15 cellular contexts compared by ENCODE assay signal in genomic region chr18:57051586-57052044, GRCh38.
DNase-seq lines count a peak whose midpoint lies in the region; ATAC-seq and TF ChIP-seq lines count a peak whose summit lies in the region.
"Had no signal": no experiment of that assay in that cellular context is flagged by ENCODE, and none has a peak within 500 bp of the region (broad histone marks: within the 10 kb centered on the region; RNA-seq: fewer than 3 reads in every experiment).

No MANE protein-coding gene starts in this region.

- 75 to 83% methylated on average over 4 of the region's 4 CpGs for WGBS in body of pancreas, 2 donors

- peak; percentile 80 for ATAC-seq in HG03378 (IDR thresholded peaks at IDR 0.05; ENCODE audit: unreplicated experiment)
- no peak for ATAC-seq in body of pancreas
- no peak for ATAC-seq in HG03280 (IDR thresholded peaks at IDR 0.05; ENCODE audit: unreplicated experiment)

- no peaks in the 10 kb centered on the region for H3K36me3 ChIP-seq in colonic mucosa
- no peaks in the 10 kb centered on the region for H3K36me3 ChIP-seq in body of pancreas (replicated peaks in 1 of 2; ENCODE audit: insufficient read depth in 1 of 2, low read depth in 2 of 2)
- H3K36me3 ChIP-seq: tibial artery had no signal

- peak; percentile 70 for DNase-seq in GM12865 (ENCODE audit: low read depth)
- peak; percentile 44 for DNase-seq in GM20000 (ENCODE audit: low spot score)
- peak; percentile 94 for DNase-seq in colonic mucosa
- no peak for DNase-seq in hypothalamus (lab: John Stamatoyannopoulos, UW)
- DNase-seq in body of pancreas = no peak
- DNase-seq in NK-92 (lab: John Stamatoyannopoulos, UW; ENCODE audit: unreplicated experiment) = no peak
- DNase-seq: activated naive CD4-positive, alpha-beta T cell treated with anti-CD3 and anti-CD28 coated beads, Interleukin-2, amount 10 ng/mL, durations not matched to agents 7 days and 5 days; Caco-2; effector CD8-positive, alpha-beta T cell; NCI-H524; stimulated activated CD4-positive, alpha-beta T cell treated with anti-CD3 and anti-CD28 coated beads, Interleukin-4, amount 100 ng/mL, for 24 hours; tibial artery had no signal

- H3K4me3 ChIP-seq in GM12865 (ENCODE audit: low read depth, low read length) = no peak overlapping the region
- no peak overlapping the region for H3K4me3 ChIP-seq in colonic mucosa
- no peak overlapping the region for H3K4me3 ChIP-seq in body of pancreas
- H3K4me3 ChIP-seq: tibial artery had no signal

- intact Hi-C loops in colonic mucosa (cut with DNase I) = no loop called here
- intact Hi-C loops in body of pancreas (cut with DNase I) = no loop called here

- H3K4me1 ChIP-seq in colonic mucosa (peaks cover 3% of the 10 kb centered on the region), body of pancreas (no peaks in the 10 kb centered on the region)
- H3K4me1 ChIP-seq: Caco-2, tibial artery had no signal

- H3K9me3 ChIP-seq in colonic mucosa (no peaks in the 10 kb centered on the region), body of pancreas (no peaks in the 10 kb centered on the region)
- H3K9me3 ChIP-seq: Caco-2 had no signal

- no peak for TF ChIP-seq POLR2A in body of pancreas (IDR thresholded peaks at IDR 0.05)

- H3K27ac ChIP-seq in colonic mucosa (peak overlapping the region; percentile 64), body of pancreas (no peak overlapping the region)
- H3K27ac ChIP-seq: tibial artery, VCaP had no signal

- peak overlapping the region; percentile 17 to 64 for H3K9ac ChIP-seq in colonic mucosa (ENCODE audit: low read depth in 2 of 2, low read length in 2 of 2)

- H3K27me3 ChIP-seq in colonic mucosa = no peaks in the 10 kb centered on the region
- no peaks in the 10 kb centered on the region for H3K27me3 ChIP-seq in body of pancreas
- H3K27me3 ChIP-seq: tibial artery had no signal

- TF ChIP-seq CTCF in GM12865 (IDR thresholded peaks at IDR 0.05; ENCODE audit: insufficient read depth, low read depth, low read length, missing control alignments) = no peak
- no peak for TF ChIP-seq CTCF in GM20000 (IDR thresholded peaks at IDR 0.05; ENCODE audit: extremely low read depth, missing control alignments)
- no peak for TF ChIP-seq CTCF in colonic mucosa (IDR thresholded peaks at IDR 0.05)
- no peak for TF ChIP-seq CTCF in body of pancreas (IDR thresholded peaks at IDR 0.05)

Comparison
In these comparisons a context has a peak if more than half of its experiments do, and no peak if none do; other contexts are left out.
1. DNase-seq: peak in GM12865 (single experiment), GM20000 (single experiment) and colonic mucosa (single experiment); none in hypothalamus (0 of 51), body of pancreas (0 of 4) and NK-92 (single experiment).